10 cellular contexts compared by ENCODE assay signal in the genomic region with DNA sequence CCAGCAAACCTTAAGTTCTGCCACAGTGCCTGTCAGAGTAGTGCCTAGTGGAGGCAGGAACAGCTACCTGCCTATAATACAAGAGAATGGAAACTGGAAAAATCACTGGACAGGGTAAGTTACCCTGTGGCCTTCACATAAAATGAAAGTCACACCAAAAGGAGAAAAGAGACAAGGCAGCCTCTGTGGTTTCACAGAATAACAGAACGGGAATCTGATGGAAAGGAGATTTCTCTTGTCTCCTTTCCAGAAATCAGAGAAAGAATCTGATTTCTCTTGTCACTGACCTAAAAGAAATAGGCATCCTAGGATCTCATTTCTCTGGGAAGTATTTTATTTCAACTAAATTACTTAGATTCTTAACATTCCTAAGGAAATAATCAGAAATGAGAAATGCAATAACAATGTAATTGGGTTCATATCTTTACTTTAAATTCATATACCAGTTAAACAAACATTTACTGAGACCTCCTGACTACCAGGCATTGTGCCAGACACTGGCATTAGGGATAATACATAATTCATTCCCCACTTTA. TPM values are rescaled to one million over a fixed set of nuclear protein-coding genes. Genes with fewer than 3 reads are reported as not detected.
DNase-seq lines count a peak whose midpoint lies in the region; ATAC-seq, FAIRE-seq and TF ChIP-seq lines count a peak whose summit lies in the region.
"Had no signal": no experiment of that assay in that cellular context is flagged by ENCODE, and none has a peak within 500 bp of the region (broad histone marks: within the 10 kb centered on the region; RNA-seq: fewer than 3 reads in every experiment).

No MANE protein-coding gene starts in this region.

- no peak overlapping the region for H3K4me3 ChIP-seq in ascending aorta
- H3K4me3 ChIP-seq in kidney (ENCODE audit: low read length in 2 of 2) = no peak overlapping the region
- H3K4me3 ChIP-seq in colonic mucosa = no peak overlapping the region
- H3K4me3 ChIP-seq: BLaER1 treated with 17β-estradiol and CSF1 and Interleukin-3, amounts not matched to agents 10 nM and 100 nM; Peyer's patch had no signal

- H3K36me3 ChIP-seq in ascending aorta (no peaks in the 10 kb centered on the region), kidney (ENCODE audit: control insufficient read depth in 1 of 2, insufficient read depth in 2 of 2, low read length in 2 of 2) (no peaks in the 10 kb centered on the region), colonic mucosa (no peaks in the 10 kb centered on the region)
- H3K36me3 ChIP-seq: Peyer's patch had no signal

- intact Hi-C loops in ascending aorta (cut with DNase I) = no loop called here
- intact Hi-C loops in kidney (cut with DNase I) = loop anchor here (10.0 kb wide), 1 partner anchor 134 kb away; no protein-coding TSS in a partner anchor
- intact Hi-C loops in colonic mucosa (cut with DNase I) = no loop called here

- TF ChIP-seq CTCF in ascending aorta (IDR thresholded peaks at IDR 0.05) (no peak), kidney (IDR thresholded peaks at IDR 0.05; ENCODE audit: borderline replicate concordance, extremely low read depth, insufficient read depth) (no peak), colonic mucosa (IDR thresholded peaks at IDR 0.05) (no peak)

- peak; percentile 35 for FAIRE-seq in kidney (lab: Jason Lieb, UNC)

- H3K4me1 ChIP-seq in ascending aorta (peaks cover 0 to 3% of the 10 kb centered on the region in 2 donors), kidney (ENCODE audit: control insufficient read depth in 1 of 2, insufficient read depth in 1 of 2, low read depth in 1 of 2, low read length in 2 of 2) (peaks cover 3 to 4% of the 10 kb centered on the region in 2 donors), colonic mucosa (no peaks in the 10 kb centered on the region)
- H3K4me1 ChIP-seq: BLaER1 treated with 17β-estradiol and CSF1 and Interleukin-3, amounts not matched to agents 10 nM and 100 nM; Peyer's patch had no signal

- no peak for ATAC-seq in HG02588 (IDR thresholded peaks at IDR 0.05; ENCODE audit: unreplicated experiment)

- peak overlapping the region; percentile 45 to 66 for H3K27ac ChIP-seq in ascending aorta
- H3K27ac ChIP-seq in kidney (ENCODE audit: low read depth in 2 of 2, low read length in 2 of 2) = peak overlapping the region in 1 of 2 donors; percentile 15
- H3K27ac ChIP-seq in colonic mucosa = no peak overlapping the region
- H3K27ac ChIP-seq: BLaER1 treated with 17β-estradiol and CSF1 and Interleukin-3, amounts not matched to agents 10 nM and 100 nM; Peyer's patch had no signal

- H3K9me3 ChIP-seq in ascending aorta = no peaks in the 10 kb centered on the region
- H3K9me3 ChIP-seq in kidney (ENCODE audit: control insufficient read depth in 1 of 2, low read length in 2 of 2) = no peaks in the 10 kb centered on the region
- H3K9me3 ChIP-seq in colonic mucosa = no peaks in the 10 kb centered on the region
- H3K9me3 ChIP-seq: BLaER1 treated with 17β-estradiol and CSF1 and Interleukin-3, amounts not matched to agents 10 nM and 100 nM; Peyer's patch had no signal

- DNase-seq in A172 (ENCODE audit: low spot score) = peak; percentile 85
- peak; percentile 11 for DNase-seq in HK-2 (ENCODE audit: unreplicated experiment)
- DNase-seq in ascending aorta (ENCODE audit: low spot score in 2 of 2) = no peak
- no peak for DNase-seq in kidney
- DNase-seq in colonic mucosa = no peak
- DNase-seq in germinal center (ENCODE audit: low spot score) = no peak
- DNase-seq in effector CD8-positive, alpha-beta T cell (lab: John Stamatoyannopoulos, UW) = no peak
- DNase-seq: Peyer's patch had no signal

- H3K9ac ChIP-seq in kidney (ENCODE audit: low read length in 2 of 2) = no peak overlapping the region
- H3K9ac ChIP-seq in colonic mucosa (ENCODE audit: low read depth in 2 of 2, low read length in 2 of 2) = no peak overlapping the region
- H3K9ac ChIP-seq: BLaER1 treated with 17β-estradiol and CSF1 and Interleukin-3, amounts not matched to agents 10 nM and 100 nM had no signal

- no peaks in the 10 kb centered on the region for H3K27me3 ChIP-seq in ascending aorta
- H3K27me3 ChIP-seq in colonic mucosa = no peaks in the 10 kb centered on the region
- H3K27me3 ChIP-seq: BLaER1 treated with 17β-estradiol and CSF1 and Interleukin-3, amounts not matched to agents 10 nM and 100 nM; Peyer's patch had no signal

RNA-seq across cellular contexts. Expression of gene PRCP, which starts 41.6 kb away (rescaled TPM):
- 86.6 and 96.9 TPM in 2 replicates for total RNA-seq in A172 (2014; rRNA removed; shearing (Covaris generic))
- 151 TPM for total RNA-seq in ascending aorta
- 115 TPM for total RNA-seq in kidney
- polyA plus RNA-seq in kidney (ENCODE audit: insufficient read depth, low read depth, low replicate concordance) = 202 TPM
- 10 to 100 TPM; 24.9 to 41.3 TPM for total RNA-seq in colonic mucosa

RNA-seq across cellular contexts. Expression of gene DDIAS, which starts 42.9 kb away (rescaled TPM):
- total RNA-seq in A172 (2014; rRNA removed; shearing (Covaris generic)) = 30.1 and 34.5 TPM in 2 replicates
- total RNA-seq in ascending aorta (0.11 TPM), kidney (1.4 TPM), colonic mucosa (1 to 10 TPM; 2.5 to 7.8 TPM)
- 0.19 TPM for polyA plus RNA-seq in kidney (ENCODE audit: insufficient read depth, low read depth, low replicate concordance)

Comparison
In these comparisons a context has a peak if more than half of its experiments do, and no peak if none do; other contexts are left out.
1. DNase-seq: peak in A172 (single experiment) and HK-2 (single experiment); none in ascending aorta (0 of 2), kidney (single experiment), colonic mucosa (single experiment), germinal center (single experiment) and effector CD8-positive, alpha-beta T cell (single experiment).